ENCODE assay signal across 1 cellular context in the genomic region with DNA sequence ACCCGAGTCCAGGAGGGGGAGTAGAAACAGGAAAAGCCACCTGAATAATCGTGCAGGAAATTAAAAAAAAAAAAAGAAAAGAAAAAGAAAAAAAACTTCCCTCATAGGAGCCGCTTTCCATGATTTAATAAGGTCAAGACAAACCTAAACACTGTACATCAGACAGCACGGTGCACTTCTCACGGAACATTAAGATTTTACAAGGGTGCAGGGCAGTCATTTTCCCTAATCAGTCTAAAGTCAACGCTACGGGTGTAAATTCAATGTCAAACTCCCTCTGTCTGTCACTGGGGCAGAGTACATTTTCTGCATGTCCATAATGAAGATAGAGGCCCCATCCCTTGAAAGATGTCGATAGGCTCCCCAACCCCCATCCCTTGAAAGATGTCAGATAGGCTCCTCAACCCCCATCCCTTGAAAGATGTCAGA.
TF ChIP-seq lines count a peak whose summit lies in the region.

No MANE protein-coding gene starts in this region.

TF ChIP-seq in GM12878, 131 proteins besides CTCF, POLR2A, EP300 and RAD21 (continued from another document):
- TF ChIP-seq, protein P1, sequence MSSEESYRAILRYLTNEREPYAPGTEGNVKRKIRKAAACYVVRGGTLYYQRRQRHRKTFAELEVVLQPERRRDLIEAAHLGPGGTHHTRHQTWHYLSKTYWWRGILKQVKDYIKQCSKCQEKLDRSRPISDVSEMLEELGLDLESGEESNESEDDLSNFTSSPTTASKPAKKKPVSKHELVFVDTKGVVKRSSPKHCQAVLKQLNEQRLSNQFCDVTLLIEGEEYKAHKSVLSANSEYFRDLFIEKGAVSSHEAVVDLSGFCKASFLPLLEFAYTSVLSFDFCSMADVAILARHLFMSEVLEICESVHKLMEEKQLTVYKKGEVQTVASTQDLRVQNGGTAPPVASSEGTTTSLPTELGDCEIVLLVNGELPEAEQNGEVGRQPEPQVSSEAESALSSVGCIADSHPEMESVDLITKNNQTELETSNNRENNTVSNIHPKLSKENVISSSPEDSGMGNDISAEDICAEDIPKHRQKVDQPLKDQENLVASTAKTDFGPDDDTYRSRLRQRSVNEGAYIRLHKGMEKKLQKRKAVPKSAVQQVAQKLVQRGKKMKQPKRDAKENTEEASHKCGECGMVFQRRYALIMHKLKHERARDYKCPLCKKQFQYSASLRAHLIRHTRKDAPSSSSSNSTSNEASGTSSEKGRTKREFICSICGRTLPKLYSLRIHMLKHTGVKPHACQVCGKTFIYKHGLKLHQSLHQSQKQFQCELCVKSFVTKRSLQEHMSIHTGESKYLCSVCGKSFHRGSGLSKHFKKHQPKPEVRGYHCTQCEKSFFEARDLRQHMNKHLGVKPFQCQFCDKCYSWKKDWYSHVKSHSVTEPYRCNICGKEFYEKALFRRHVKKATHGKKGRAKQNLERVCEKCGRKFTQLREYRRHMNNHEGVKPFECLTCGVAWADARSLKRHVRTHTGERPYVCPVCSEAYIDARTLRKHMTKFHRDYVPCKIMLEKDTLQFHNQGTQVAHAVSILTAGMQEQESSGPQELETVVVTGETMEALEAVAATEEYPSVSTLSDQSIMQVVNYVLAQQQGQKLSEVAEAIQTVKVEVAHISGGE (CRISPR knock-in tag; IDR thresholded peaks at IDR 0.05), result no peak
TF ChIP-seq in GM12878: peak in this region for 0.
